ENCODE assay signal across 10 cellular contexts in the genomic region with DNA sequence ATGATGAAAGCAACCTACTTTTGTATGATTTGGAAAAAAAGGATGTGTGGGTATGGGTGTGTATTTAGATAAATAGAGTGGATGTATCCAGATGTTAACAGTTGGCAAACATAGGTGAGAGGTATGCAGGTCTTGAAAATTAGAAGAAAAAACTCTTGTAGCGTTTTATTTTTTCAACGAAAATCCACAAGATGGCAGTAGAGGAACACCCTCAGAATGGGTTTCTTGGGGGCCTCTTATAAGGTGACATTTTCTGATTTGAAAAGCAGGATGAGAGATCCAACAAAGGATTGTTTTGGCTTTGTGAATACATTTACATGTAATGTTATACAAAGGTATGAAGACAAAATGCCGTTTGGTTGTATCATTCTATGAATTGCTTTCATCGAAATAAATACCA.
DNase-seq lines count a peak whose midpoint lies in the region; ATAC-seq, FAIRE-seq and TF ChIP-seq lines count a peak whose summit lies in the region.
"Had no signal": no experiment of that assay in that cellular context is flagged by ENCODE, and none has a peak within 500 bp of the region (broad histone marks: within the 10 kb centered on the region; RNA-seq: fewer than 3 reads in every experiment).

No MANE protein-coding gene starts in this region.

- H3K9ac ChIP-seq in HepG2 (ENCODE audit: insufficient read depth, low read depth, low read length): no peak overlapping the region

- H2AFZ ChIP-seq in HepG2 (ENCODE audit: low read length): no peak overlapping the region

- POLR2A ChIA-PET in HepG2 (lab: Yijun Ruan, JAX): no interaction called here

- H3K36me3 ChIP-seq in ascending aorta: no peaks in the 10 kb centered on the region
- no peaks in the 10 kb centered on the region for H3K36me3 ChIP-seq in HepG2 (replicated peaks in 1 of 2; ENCODE audit: control insufficient read depth in 1 of 2, insufficient read depth in 2 of 2, low read length in 2 of 2)
- H3K36me3 ChIP-seq in suprapubic skin: no peaks in the 10 kb centered on the region
- no peaks in the 10 kb centered on the region for H3K36me3 ChIP-seq in aorta (ENCODE audit: control insufficient read depth in 1 of 2, insufficient read depth in 2 of 2, low read length in 1 of 2)

- no peaks in the 10 kb centered on the region for H3K79me2 ChIP-seq in HepG2 (ENCODE audit: insufficient read depth, low read length)

- in situ Hi-C loops in HepG2 (cut with HindIII; ENCODE audit: extremely low pct_ligation_motif_present, low pct_unique_long_range_greater_than_20kb): no loop called here

- peak; percentile 55 for TF ChIP-seq CTCF in AG09309 (IDR thresholded peaks at IDR 0.05; ENCODE audit: control insufficient read depth, insufficient read depth, low read depth, low read length, missing control alignments)
- TF ChIP-seq CTCF in GM12874 (IDR thresholded peaks at IDR 0.05; ENCODE audit: insufficient read depth, low read depth, low read length): peak; percentile 30; the same call in 1 of the 2 replicates
- TF ChIP-seq CTCF in ascending aorta (IDR thresholded peaks at IDR 0.05): peak in 2 of 3 experiments; percentile 28 to 46
- TF ChIP-seq CTCF in HepG2 (CRISPR knock-in tag; IDR thresholded peaks at IDR 0.05): peak; percentile 39; the same call in 1 of the 2 replicates
- TF ChIP-seq CTCF in suprapubic skin (IDR thresholded peaks at IDR 0.05): peak in 1 of 2 donors; percentile 26

- H3K4me1 ChIP-seq in ascending aorta (no peaks in the 10 kb centered on the region), HepG2 (ENCODE audit: insufficient read depth, low read length) (no peaks in the 10 kb centered on the region), suprapubic skin (no peaks in the 10 kb centered on the region), aorta (ENCODE audit: control insufficient read depth in 1 of 2, insufficient read depth in 2 of 2, low read length in 2 of 2) (no peaks in the 10 kb centered on the region)

- FAIRE-seq in HepG2 (lab: Jason Lieb, UNC): peak; percentile 18
- FAIRE-seq: endometrium had no signal

- CTCF ChIA-PET in HepG2 (lab: Yijun Ruan, JAX; ENCODE audit: low intra/inter-chr PET ratio, low total read pairs): interaction anchor here (2.0 to 2.1 kb wide), 2 partner anchors 1237 to 1422 kb away, joined by 6 to 11 read pairs; no protein-coding TSS in a partner anchor

- WGBS in HepG2 (ENCODE audit: low lambda C conversion rate): 2% methylated on average over 4 of the region's 4 CpGs
- 24% methylated on average over 4 of the region's 4 CpGs for WGBS in suprapubic skin
- WGBS in aorta, 2 donors: 22 to 27% methylated on average over 4 of the region's 4 CpGs

- no peak overlapping the region for H3K4me2 ChIP-seq in HepG2 (ENCODE audit: low read depth, low read length)

- no peak for TF ChIP-seq RAD21 in HepG2 (CRISPR knock-in tag; IDR thresholded peaks at IDR 0.05)

- BruUV-seq in HepG2 (replicated peaks; lab: Mats Ljungman, UMichigan): no TSS peak

- no peak overlapping the region for H3K27ac ChIP-seq in ascending aorta
- H3K27ac ChIP-seq in HepG2 (ENCODE audit: extremely low read length, insufficient read depth, low read length): no peak overlapping the region
- no peak overlapping the region for H3K27ac ChIP-seq in suprapubic skin
- no peak overlapping the region for H3K27ac ChIP-seq in aorta (ENCODE audit: low read depth in 1 of 2, low read length in 2 of 2)
- H3K27ac ChIP-seq: HL-60 had no signal

- H3K27me3 ChIP-seq in ascending aorta (no peaks in the 10 kb centered on the region), HepG2 (ENCODE audit: control insufficient read depth in 1 of 2, insufficient read depth in 2 of 2, low read length in 2 of 2) (no peaks in the 10 kb centered on the region; a peak in 1 of 5 replicates), suprapubic skin (no peaks in the 10 kb centered on the region), aorta (ENCODE audit: control insufficient read depth in 1 of 2, insufficient read depth in 2 of 2, low read length in 1 of 2) (no peaks in the 10 kb centered on the region)

- no peaks in the 10 kb centered on the region for H4K20me1 ChIP-seq in HepG2 (ENCODE audit: insufficient read depth, low read length)

- TF ChIP-seq EP300 in HepG2 (IDR thresholded peaks at IDR 0.05; ENCODE audit: low read depth in 2 of 2, low read length in 2 of 2) (no peak), HepG2 (CRISPR knock-in tag; IDR thresholded peaks at IDR 0.05; ENCODE audit: borderline replicate concordance) (no peak), suprapubic skin (IDR thresholded peaks at IDR 0.05) (no peak)

- intact Hi-C loops in ascending aorta (cut with DNase I): loop anchor here (2.0 kb wide), 1 partner anchor 1421 kb away; no protein-coding TSS in a partner anchor
- intact Hi-C loops in HepG2 (cut with micrococcal nuclease; ENCODE audit: unreplicated experiment): loop anchor here (2.0 kb wide), 1 partner anchor 1421 kb away; no protein-coding TSS in a partner anchor
- intact Hi-C loops in aorta (cut with DNase I): no loop called here

- ATAC-seq in HepG2: no peak
- ATAC-seq in HG03432 (IDR thresholded peaks at IDR 0.05; ENCODE audit: unreplicated experiment): no peak
- ATAC-seq in aorta (ENCODE audit: low FRiP score): no peak

- no peak overlapping the region for H3K4me3 ChIP-seq in AG09309 (ENCODE audit: control insufficient read depth, low read depth, low read length)
- H3K4me3 ChIP-seq in ascending aorta: no peak overlapping the region
- H3K4me3 ChIP-seq in HepG2 (replicated peaks in 1 of 3; ENCODE audit: insufficient read depth in 1 of 3, low read depth in 2 of 3, low read length in 3 of 3): no peak overlapping the region
- no peak overlapping the region for H3K4me3 ChIP-seq in suprapubic skin
- H3K4me3 ChIP-seq in aorta (ENCODE audit: low read length in 2 of 2): no peak overlapping the region

- TF ChIP-seq POLR2A in HepG2 (IDR thresholded peaks at IDR 0.05; ENCODE audit: insufficient read depth in 1 of 2, low read depth in 2 of 2, low read length in 2 of 2): no peak
- TF ChIP-seq POLR2A in suprapubic skin (IDR thresholded peaks at IDR 0.05): no peak

- DNase-seq in AG09309 (ENCODE audit: low read depth) (no peak), NCI-H1436 (lab: John Stamatoyannopoulos, UW) (peak; percentile 72), ascending aorta (ENCODE audit: low spot score in 2 of 2) (no peak), HepG2 (ENCODE audit: low spot score) (peak; percentile 22), suprapubic skin (ENCODE audit: low spot score in 2 of 2) (no peak), aorta (no peak)

- no peaks in the 10 kb centered on the region for H3K9me3 ChIP-seq in ascending aorta
- no peaks in the 10 kb centered on the region for H3K9me3 ChIP-seq in HepG2 (ENCODE audit: low read length)
- H3K9me3 ChIP-seq in suprapubic skin: no peaks in the 10 kb centered on the region
- H3K9me3 ChIP-seq in aorta (ENCODE audit: control insufficient read depth, low read length): no peaks in the 10 kb centered on the region

TF ChIP-seq in HepG2, 621 proteins besides CTCF, POLR2A, EP300 and RAD21:
- peak; percentile 52 for TF ChIP-seq STAG1 (CRISPR knock-in tag; IDR thresholded peaks at IDR 0.05)
- no peak for TF ChIP-seq GATA4 (IDR thresholded peaks at IDR 0.05; ENCODE audit: borderline replicate concordance, low read depth)

Comparison
In these comparisons a context has a peak if more than half of its experiments do, and no peak if none do; other contexts are left out.
1. DNase-seq: peak in NCI-H1436 (single experiment) and HepG2 (single experiment); none in AG09309 (single experiment), ascending aorta (0 of 2), suprapubic skin (0 of 2) and aorta (0 of 2).
2. intact Hi-C loops: an anchor here in ascending aorta (2.0 kb wide) and HepG2 (2.0 kb wide); none called in aorta.